In genomic region chr10:112912441-112912911, GRCh38 we compare ENCODE assay signal across 21 cellular contexts. TPM values are rescaled to one million over a fixed set of nuclear protein-coding genes. Genes with fewer than 3 reads are reported as not detected.
DNase-seq lines count a peak whose midpoint lies in the region; ATAC-seq and TF ChIP-seq lines count a peak whose summit lies in the region.
"Had no signal": no experiment of that assay in that cellular context is flagged by ENCODE, and none has a peak within 500 bp of the region (broad histone marks: within the 10 kb centered on the region; RNA-seq: fewer than 3 reads in every experiment).

No MANE protein-coding gene starts in this region.

- TF ChIP-seq CTCF in PC-3 (conservative IDR thresholded peaks at IDR 0.05; ENCODE audit: low read depth, low read length) = no peak
- TF ChIP-seq CTCF in fibroblast of villous mesenchyme (IDR thresholded peaks at IDR 0.05; ENCODE audit: insufficient read depth, low read depth, low read length) = no peak

- H3K9ac ChIP-seq in PC-3 (ENCODE audit: low read length) (no peak overlapping the region; the same call in 1 of the 2 replicates), GM23248 (no peak overlapping the region)
- H3K9ac ChIP-seq: parathyroid adenoma had no signal

- H3K4me1 ChIP-seq in PC-3 (ENCODE audit: insufficient read depth, low read length) (peaks cover 41% of the 10 kb centered on the region), GM23248 (ENCODE audit: insufficient read depth) (peaks cover 7% of the 10 kb centered on the region; the same call in 1 of the 2 replicates)
- H3K4me1 ChIP-seq: BE2C, parathyroid adenoma, vagina had no signal

- H3K4me2 ChIP-seq in PC-3 (ENCODE audit: low read length) (no peak overlapping the region; the same call in 1 of the 2 replicates), GM23248 (ENCODE audit: unreplicated experiment) (no peak overlapping the region)

- H4K20me1 ChIP-seq in PC-3 (ENCODE audit: low read length) = no peaks in the 10 kb centered on the region
- no peaks in the 10 kb centered on the region for H4K20me1 ChIP-seq in GM23248 (ENCODE audit: insufficient read depth)

- H3K9me2 ChIP-seq in PC-3 (replicated peaks; ENCODE audit: low read length) (no peaks in the 10 kb centered on the region), GM23248 (ENCODE audit: insufficient read depth) (no peaks in the 10 kb centered on the region)

- ATAC-seq in PC-3 (no peak), GM21367 (IDR thresholded peaks at IDR 0.05; ENCODE audit: unreplicated experiment) (no peak)
- ATAC-seq: WTC11 had no signal

- DNase-seq in DMS79 treated with DMSO at 0.1 percent for 48 hours (lab: John Stamatoyannopoulos, UW) (peak; percentile 6), PC-3 (peak; percentile 26), fibroblast of villous mesenchyme (ENCODE audit: low read depth) (peak; percentile 7), renal cortical epithelial cell (ENCODE audit: low read depth) (peak; percentile 81), GM23248 (no peak), NCI-H128 (lab: John Stamatoyannopoulos, UW; ENCODE audit: unreplicated experiment) (no peak)
- DNase-seq: activated CD8-positive, alpha-beta memory T cell treated with anti-CD3 and anti-CD28 coated beads for 24 hours; adrenal gland; BE2C; glutamatergic neuron; naive B cell; NCI-H1048; NCI-H2081 treated with DMSO at 0.1 percent for 48 hours; NCI-H526 treated with DMSO at 0.1 percent for 48 hours; SIG-M5; stimulated activated CD4-positive, alpha-beta T cell treated with anti-CD3 and anti-CD28 coated beads, Interleukin-4, amount 100 ng/mL, for 1 hour had no signal

- 97% methylated on average over 14 of the region's 14 CpGs for WGBS in GM23248 (ENCODE audit: low coverage in 1 of 2, low lambda C conversion rate in 2 of 2, missing lambda C conversion rate in 2 of 2), 2 experiments

- H3K27ac ChIP-seq in PC-3 (ENCODE audit: low read length) (peak overlapping the region; percentile 54), GM23248 (no peak overlapping the region)
- H3K27ac ChIP-seq: adrenal gland, parathyroid adenoma, skin epidermis, vagina had no signal

- POLR2A ChIA-PET in PC-3 (lab: Charles Lee; ENCODE audit: unreplicated experiment) = no interaction called here

- intact Hi-C loops in PC-3 (cut with micrococcal nuclease) = no loop called here

- no TSS peak for BruUV-seq in PC-3 (replicated peaks; lab: Mats Ljungman, UMichigan)

- in situ Hi-C loops in GM23248 (cut with MboI) = no loop called here

- H2AFZ ChIP-seq in PC-3 (ENCODE audit: low read length) = peak overlapping the region; percentile 42; the same call in 1 of the 2 replicates
- no peak overlapping the region for H2AFZ ChIP-seq in GM23248
- H2AFZ ChIP-seq: parathyroid adenoma had no signal

- no peaks in the 10 kb centered on the region for H3K9me3 ChIP-seq in PC-3 (ENCODE audit: low read length)
- H3K9me3 ChIP-seq in GM23248 (ENCODE audit: low read depth) = no peaks in the 10 kb centered on the region
- H3K9me3 ChIP-seq: adrenal gland, BE2C, vagina had no signal

- no peaks in the 10 kb centered on the region for H3K36me3 ChIP-seq in PC-3 (ENCODE audit: low read depth, low read length)
- H3K36me3 ChIP-seq in GM23248 (ENCODE audit: low read depth) = no peaks in the 10 kb centered on the region
- H3K36me3 ChIP-seq: adrenal gland, BE2C, vagina had no signal

- H3F3A ChIP-seq in PC-3 (ENCODE audit: low read length, unreplicated experiment) (peaks cover 11% of the 10 kb centered on the region), GM23248 (ENCODE audit: insufficient read depth) (peaks cover 19% of the 10 kb centered on the region)

- CTCF ChIA-PET in PC-3 (lab: Charles Lee) = no interaction called here

- H3K27me3 ChIP-seq in PC-3 (ENCODE audit: low read length) (no peaks in the 10 kb centered on the region), GM23248 (replicated peaks; ENCODE audit: insufficient read depth) (no peaks in the 10 kb centered on the region)
- H3K27me3 ChIP-seq: adrenal gland, BE2C, vagina had no signal

- H3K4me3 ChIP-seq in PC-3 (ENCODE audit: low read length) (no peak overlapping the region), fibroblast of villous mesenchyme (ENCODE audit: low read depth, low read length) (no peak overlapping the region), GM23248 (no peak overlapping the region)
- H3K4me3 ChIP-seq: adrenal gland, skin epidermis had no signal

- H3K79me2 ChIP-seq in PC-3 (ENCODE audit: low read length) (no peaks in the 10 kb centered on the region), GM23248 (ENCODE audit: insufficient read depth) (no peaks in the 10 kb centered on the region)
- H3K79me2 ChIP-seq: parathyroid adenoma had no signal

RNA-seq across cellular contexts. Expression of gene TCF7L2, which starts 37.6 kb away (rescaled TPM):
- total RNA-seq in PC-3 (2014; rRNA removed) = 14.3 and 16.1 TPM in 2 replicates
- total RNA-seq in fibroblast of villous mesenchyme = 7.1 and 12.5 TPM in 2 replicates
- 1.6 and 5.2 TPM in 2 replicates for total RNA-seq in renal cortical epithelial cell
- total RNA-seq in GM23248 (2014; rRNA removed; shearing (Covaris generic)) = 4.2 and 6.2 TPM in 2 replicates
- polyA plus RNA-seq in GM23248 (2016; fragmentation: Nextera tagmentation; extraction: Ambion mirVana) = 18.2 and 19.3 TPM in 2 replicates

Comparison
In these comparisons a context has a peak if more than half of its experiments do, and no peak if none do; other contexts are left out.
1. DNase-seq: peak in DMS79 treated with DMSO at 0.1 percent for 48 hours (single experiment), PC-3 (single experiment), fibroblast of villous mesenchyme (single experiment) and renal cortical epithelial cell (single experiment); none in GM23248 (single experiment) and NCI-H128 (single experiment).